Comparison of ENCODE assay signal across 22 cellular contexts in the genomic region with DNA sequence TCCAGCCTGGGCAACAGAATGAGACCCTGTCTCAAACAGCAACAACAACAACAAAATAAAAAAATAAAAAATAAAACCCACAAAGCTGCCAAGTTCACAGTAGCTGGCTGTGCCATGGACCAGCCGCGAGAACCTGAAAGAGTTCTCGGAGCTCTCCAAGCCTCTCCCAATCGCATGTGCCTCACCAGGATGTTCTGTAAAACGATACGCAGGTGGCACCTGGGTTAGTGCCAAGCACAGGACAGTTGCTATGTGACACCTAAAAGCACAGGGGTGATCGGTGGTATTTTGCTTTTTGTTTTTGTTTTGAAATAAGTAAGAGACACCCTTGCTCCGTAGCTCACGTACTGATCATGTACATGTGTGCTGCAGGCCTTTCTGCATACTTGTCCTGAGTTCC. TPM values are rescaled to one million over a fixed set of nuclear protein-coding genes. Genes with fewer than 3 reads are reported as not detected.
"Had no signal": no experiment of that assay in that cellular context is flagged by ENCODE, and none has a peak within 500 bp of the region (broad histone marks: within the 10 kb centered on the region; RNA-seq: fewer than 3 reads in every experiment).

No MANE protein-coding gene starts in this region.

- H3K27ac Mint-ChIP-seq: activated B cell treated with CpG ODN at 0.5 μM for 24 hours; activated CD4-positive, alpha-beta T cell treated with anti-CD3 and anti-CD28 coated beads, Interleukin-2, amount 10 ng/mL, durations not matched to agents 24 days and 14 days; activated CD8-positive, alpha-beta memory T cell treated with anti-CD3 and anti-CD28 coated beads, Interleukin-2, amount 10 ng/mL, durations not matched to agents 7 days and 5 days; activated naive CD4-positive, alpha-beta T cell treated with anti-CD3 and anti-CD28 coated beads, Interleukin-2, amount 50 U/mL, for 24 hours; activated T-cell treated with anti-CD3 and anti-CD28 coated beads, Interleukin-2, amount 50 U/mL, for 24 hours; activated T-helper 1 cell treated with anti-CD3 and anti-CD28 coated beads, Interleukin-12 subunit alpha, Interleukin-12 subunit beta, Interleukin-2, Interleukin-4 antibody, amounts not matched to agents 30 ng/mL and 10 ng/mL and 1 ng/mL, durations not matched to agents 14 hours and 24 hours and 36 hours; T-helper 1 cell treated with Interleukin-12 subunit alpha and Interleukin-12 subunit beta and Interleukin-4 antibody, amounts not matched to agents 30 μg/mL and 1 μg/mL, for 36 hours had no signal

- H3K4me3 Mint-ChIP-seq: activated B cell treated with CpG ODN at 0.5 μM for 24 hours; activated CD4-positive, alpha-beta T cell treated with anti-CD3 and anti-CD28 coated beads, Interleukin-2, amount 10 ng/mL, durations not matched to agents 24 days and 14 days; activated CD8-positive, alpha-beta memory T cell treated with anti-CD3 and anti-CD28 coated beads, Interleukin-2, amount 10 ng/mL, durations not matched to agents 7 days and 5 days; activated naive CD4-positive, alpha-beta T cell treated with anti-CD3 and anti-CD28 coated beads, Interleukin-2, amount 50 U/mL, for 24 hours; activated T-cell treated with anti-CD3 and anti-CD28 coated beads, Interleukin-2, amount 50 U/mL, for 24 hours; activated T-helper 1 cell treated with anti-CD3 and anti-CD28 coated beads, Interleukin-12 subunit alpha, Interleukin-12 subunit beta, Interleukin-2, Interleukin-4 antibody, amounts not matched to agents 30 ng/mL and 10 ng/mL and 1 ng/mL, durations not matched to agents 14 hours and 24 hours and 36 hours; T-helper 1 cell treated with Interleukin-12 subunit alpha and Interleukin-12 subunit beta and Interleukin-4 antibody, amounts not matched to agents 30 μg/mL and 1 μg/mL, for 36 hours had no signal

- DNase-seq: activated CD4-positive, alpha-beta T cell treated with anti-CD3 and anti-CD28 coated beads for 1 hour; activated effector memory CD4-positive, alpha-beta T cell treated with Interleukin-2 at 50 U/mL for 16 hours; aorta; cortex of kidney; Kasumi-1; KBM-7; NCI-H1105 treated with DMSO at 0.1 percent for 48 hours; NCI-H1436 treated with DMSO at 0.1 percent for 48 hours; NCI-H187; NCI-H345; NCI-H510A; NCI-H69; Peyer's patch; SHP77 had no signal

- H3K9me3 Mint-ChIP-seq: activated B cell treated with CpG ODN at 0.5 μM for 24 hours; activated CD4-positive, alpha-beta T cell treated with anti-CD3 and anti-CD28 coated beads, Interleukin-2, amount 10 ng/mL, durations not matched to agents 24 days and 14 days; activated naive CD4-positive, alpha-beta T cell treated with anti-CD3 and anti-CD28 coated beads, Interleukin-2, amount 50 U/mL, for 24 hours; activated T-cell treated with anti-CD3 and anti-CD28 coated beads, Interleukin-2, amount 50 U/mL, for 24 hours; activated T-helper 1 cell treated with anti-CD3 and anti-CD28 coated beads, Interleukin-12 subunit alpha, Interleukin-12 subunit beta, Interleukin-2, Interleukin-4 antibody, amounts not matched to agents 30 ng/mL and 10 ng/mL and 1 ng/mL, durations not matched to agents 14 hours and 24 hours and 36 hours; T-helper 1 cell treated with Interleukin-12 subunit alpha and Interleukin-12 subunit beta and Interleukin-4 antibody, amounts not matched to agents 30 μg/mL and 1 μg/mL, for 36 hours had no signal

- H3K27ac ChIP-seq: Peyer's patch, SJSA1 had no signal

- H3K27me3 Mint-ChIP-seq: activated B cell treated with CpG ODN at 0.5 μM for 24 hours; activated CD4-positive, alpha-beta T cell treated with anti-CD3 and anti-CD28 coated beads, Interleukin-2, amount 10 ng/mL, durations not matched to agents 24 days and 14 days; activated CD8-positive, alpha-beta memory T cell treated with anti-CD3 and anti-CD28 coated beads, Interleukin-2, amount 10 ng/mL, durations not matched to agents 7 days and 5 days; activated naive CD4-positive, alpha-beta T cell treated with anti-CD3 and anti-CD28 coated beads, Interleukin-2, amount 50 U/mL, for 24 hours; activated T-cell treated with anti-CD3 and anti-CD28 coated beads, Interleukin-2, amount 50 U/mL, for 24 hours had no signal

- H3K4me1 Mint-ChIP-seq: activated B cell treated with CpG ODN at 0.5 μM for 24 hours; activated CD4-positive, alpha-beta T cell treated with anti-CD3 and anti-CD28 coated beads, Interleukin-2, amount 10 ng/mL, durations not matched to agents 24 days and 14 days; activated CD8-positive, alpha-beta memory T cell treated with anti-CD3 and anti-CD28 coated beads, Interleukin-2, amount 10 ng/mL, durations not matched to agents 7 days and 5 days; activated naive CD4-positive, alpha-beta T cell treated with anti-CD3 and anti-CD28 coated beads, Interleukin-2, amount 50 U/mL, for 24 hours had no signal

- ATAC-seq: activated CD8-positive, alpha-beta memory T cell treated with anti-CD3 and anti-CD28 coated beads, Interleukin-2, amount 10 ng/mL, durations not matched to agents 7 days and 5 days had no signal

RNA-seq across cellular contexts. Expression of a gene that starts 52.4 kb away (rescaled TPM):
- total RNA-seq: activated B cell treated with CpG ODN at 0.5 μM for 24 hours; activated CD4-positive, alpha-beta T cell treated with anti-CD3 and anti-CD28 coated beads, Interleukin-2, amount 10 ng/mL, durations not matched to agents 24 days and 14 days; activated CD8-positive, alpha-beta memory T cell treated with anti-CD3 and anti-CD28 coated beads, Interleukin-2, amount 10 ng/mL, durations not matched to agents 7 days and 5 days; activated T-helper 1 cell treated with anti-CD3 and anti-CD28 coated beads, Interleukin-12 subunit alpha, Interleukin-12 subunit beta, Interleukin-2, Interleukin-4 antibody, amounts not matched to agents 30 ng/mL and 10 ng/mL and 1 ng/mL, durations not matched to agents 14 hours and 24 hours and 36 hours; SJSA1 had no signal
